In the genomic region with DNA sequence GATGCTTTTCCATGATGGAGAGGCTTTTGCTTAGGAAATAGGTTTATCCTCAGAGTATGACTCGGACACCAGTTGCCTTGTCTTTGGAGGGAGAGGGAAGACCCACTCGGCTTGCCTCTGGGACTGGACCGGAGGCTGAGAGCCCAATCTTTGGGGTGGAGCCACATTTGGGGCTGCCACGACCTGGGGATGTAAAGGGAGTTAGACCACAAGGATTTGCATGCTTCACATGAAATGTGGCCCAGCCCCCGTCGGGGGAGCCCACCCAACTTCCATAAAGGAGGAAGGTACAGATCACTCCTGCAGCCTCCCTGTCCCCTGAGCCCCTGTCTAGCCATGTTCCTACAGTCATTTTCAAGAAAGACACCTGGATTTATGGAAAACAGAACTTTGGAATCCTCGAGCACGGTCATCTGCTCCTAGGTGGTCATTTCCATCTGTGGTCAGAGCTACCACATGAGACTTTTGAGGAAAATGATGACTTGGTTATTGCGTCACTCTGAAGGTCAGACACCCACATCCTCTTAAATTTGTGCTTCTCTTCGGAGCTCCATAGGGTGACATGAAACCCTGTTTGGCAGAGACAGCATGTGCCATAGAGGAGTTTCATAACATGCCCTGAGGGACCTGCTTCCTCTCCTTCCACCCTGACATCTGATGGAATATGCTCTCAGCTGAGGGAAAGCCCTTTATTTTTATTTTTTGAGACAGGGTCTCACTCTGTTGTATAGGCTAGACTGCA, we compare ENCODE assay signal across 14 cellular contexts.
DNase-seq lines count a peak whose midpoint lies in the region; FAIRE-seq and TF ChIP-seq lines count a peak whose summit lies in the region.
"Had no signal": no experiment of that assay in that cellular context is flagged by ENCODE, and none has a peak within 500 bp of the region (broad histone marks: within the 10 kb centered on the region; RNA-seq: fewer than 3 reads in every experiment).

No MANE protein-coding gene starts in this region.

- H3F3A ChIP-seq in smooth muscle cell (ENCODE audit: low read depth) = peaks cover 20% of the 10 kb centered on the region

- H3K4me2 ChIP-seq in smooth muscle cell = peak overlapping the region; percentile 83

- no peaks in the 10 kb centered on the region for H3K36me3 ChIP-seq in smooth muscle cell (ENCODE audit: low read depth)
- H3K36me3 ChIP-seq: suprapubic skin had no signal

- TF ChIP-seq CTCF in fibroblast of mammary gland (conservative IDR thresholded peaks at IDR 0.05; ENCODE audit: control insufficient read depth, insufficient read depth, low read depth, low read length) (no peak), smooth muscle cell (IDR thresholded peaks at IDR 0.05; ENCODE audit: borderline replicate concordance, insufficient read depth, poor library complexity, severe bottlenecking) (no peak)

- no peaks in the 10 kb centered on the region for H3K9me3 ChIP-seq in smooth muscle cell (replicated peaks; ENCODE audit: low read depth)
- H3K9me3 ChIP-seq: suprapubic skin had no signal

- WGBS in smooth muscle cell (ENCODE audit: low lambda C conversion rate) = 59% methylated on average over 10 of the region's 10 CpGs

- H3K27me3 ChIP-seq in smooth muscle cell (ENCODE audit: low read depth) = no peaks in the 10 kb centered on the region
- H3K27me3 ChIP-seq: hepatocyte, suprapubic skin had no signal

- peak; percentile 58 for DNase-seq in HT1080 (ENCODE audit: low read depth)
- DNase-seq in RPMI7951 (ENCODE audit: low read depth) = peak; percentile 93
- peak; percentile 91 for DNase-seq in fibroblast of mammary gland (ENCODE audit: low read depth)
- DNase-seq in smooth muscle cell (lab: John Stamatoyannopoulos, UW; ENCODE audit: unreplicated experiment) = no peak
- DNase-seq in mesenteric fat pad (ENCODE audit: low spot score) = no peak
- DNase-seq in HTR-8/SVneo (ENCODE audit: insufficient read length, low spot score) = no peak
- no peak for DNase-seq in Ammon's horn (ENCODE audit: low spot score)
- DNase-seq: activated CD4-positive, alpha-beta T cell treated with anti-CD3 and anti-CD28 coated beads for 36 hours; COR-L47; endodermal cell; NCI-H1930; NCI-H748 treated with DMSO at 0.1 percent for 48 hours had no signal

- H3K4me1 ChIP-seq in smooth muscle cell (ENCODE audit: low read depth) = peaks cover 32% of the 10 kb centered on the region

- no peak overlapping the region for H3K9ac ChIP-seq in smooth muscle cell (ENCODE audit: low read depth)

- no peak overlapping the region for H3K4me3 ChIP-seq in fibroblast of mammary gland (ENCODE audit: control insufficient read depth, low read depth, low read length)
- H3K4me3 ChIP-seq in smooth muscle cell = no peak overlapping the region
- H3K4me3 ChIP-seq: hepatocyte had no signal

- H4K20me1 ChIP-seq in smooth muscle cell (ENCODE audit: low read depth) = no peaks in the 10 kb centered on the region

- no peak for FAIRE-seq in HTR-8/SVneo (lab: Jason Lieb, UNC)

- H3K79me2 ChIP-seq in smooth muscle cell (ENCODE audit: low read depth) = no peaks in the 10 kb centered on the region
- H3K79me2 ChIP-seq: hepatocyte had no signal

- no peak overlapping the region for H2AFZ ChIP-seq in smooth muscle cell (ENCODE audit: low read depth)

- H3K27ac ChIP-seq in smooth muscle cell (ENCODE audit: low read depth) = peak overlapping the region; percentile 62
- H3K27ac ChIP-seq: hepatocyte, suprapubic skin had no signal

Comparison
In these comparisons a context has a peak if more than half of its experiments do, and no peak if none do; other contexts are left out.
1. DNase-seq: peak in HT1080 (single experiment), RPMI7951 (single experiment) and fibroblast of mammary gland (single experiment); none in smooth muscle cell (single experiment), mesenteric fat pad (single experiment), HTR-8/SVneo (single experiment) and Ammon's horn (single experiment).